28 cellular contexts compared by ENCODE assay signal in the genomic region with DNA sequence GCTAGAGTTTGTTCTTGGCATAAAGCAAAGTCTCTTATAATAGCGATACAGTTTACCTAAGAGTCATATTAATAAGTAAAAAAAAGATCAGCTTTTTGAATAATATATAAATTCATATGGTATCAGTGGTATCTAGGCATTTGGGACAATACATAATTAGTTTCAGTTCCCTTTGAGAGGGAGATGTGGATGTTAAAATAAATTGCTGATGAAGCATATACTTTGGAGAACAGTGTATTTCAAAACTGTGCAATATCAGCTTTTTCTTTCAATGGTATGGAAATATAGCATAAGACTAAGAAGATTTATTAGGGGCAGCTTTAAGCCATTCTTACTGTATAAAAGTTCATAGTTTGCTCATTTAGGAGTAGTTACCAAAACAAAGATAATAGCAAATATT.
"Had no signal": no experiment of that assay in that cellular context is flagged by ENCODE, and none has a peak within 500 bp of the region (broad histone marks: within the 10 kb centered on the region; RNA-seq: fewer than 3 reads in every experiment).

No MANE protein-coding gene starts in this region.

- H3K4me1 ChIP-seq: colonic mucosa had no signal

- H3K9me3 Mint-ChIP-seq: activated CD4-positive, alpha-beta T cell treated with anti-CD3 and anti-CD28 coated beads, Interleukin-2, amount 10 ng/mL, durations not matched to agents 7 days and 5 days; activated naive CD8-positive, alpha-beta T cell treated with anti-CD3 and anti-CD28 coated beads for 36 hours; activated T-helper 17 cell treated with anti-CD3 and anti-CD28 coated beads, Interleukin-2, amount 50 U/mL, for 72 hours; central memory CD8-positive, alpha-beta T cell; effector memory CD8-positive, alpha-beta T cell; natural killer cell; type B pancreatic cell had no signal

- H3K27me3 Mint-ChIP-seq: activated CD4-positive, alpha-beta T cell treated with anti-CD3 and anti-CD28 coated beads, Interleukin-2, amount 10 ng/mL, durations not matched to agents 7 days and 5 days; activated naive CD8-positive, alpha-beta T cell treated with anti-CD3 and anti-CD28 coated beads for 36 hours; activated T-helper 17 cell treated with anti-CD3 and anti-CD28 coated beads, Interleukin-2, amount 50 U/mL, for 72 hours; central memory CD8-positive, alpha-beta T cell; effector memory CD8-positive, alpha-beta T cell; progenitor cell of endocrine pancreas; type B pancreatic cell had no signal

- ATAC-seq: activated CD8-positive, alpha-beta T cell treated with anti-CD3 and anti-CD28 coated beads, Interleukin-2, amount 10 ng/mL, durations not matched to agents 7 days and 5 days; effector memory CD8-positive, alpha-beta T cell; esophagus mucosa; natural killer cell had no signal

- H3K36me3 ChIP-seq: colonic mucosa, left ventricle myocardium inferior, thoracic aorta, WERI-Rb-1 had no signal

- H3K4me3 Mint-ChIP-seq: activated CD4-positive, alpha-beta T cell treated with anti-CD3 and anti-CD28 coated beads, Interleukin-2, amount 10 ng/mL, durations not matched to agents 7 days and 5 days; activated CD8-positive, alpha-beta T cell treated with anti-CD3 and anti-CD28 coated beads, Interleukin-2, amount 10 ng/mL, durations not matched to agents 7 days and 5 days; activated naive CD8-positive, alpha-beta T cell treated with anti-CD3 and anti-CD28 coated beads for 36 hours; activated T-helper 17 cell treated with anti-CD3 and anti-CD28 coated beads, Interleukin-2, amount 50 U/mL, for 72 hours; central memory CD8-positive, alpha-beta T cell; effector memory CD8-positive, alpha-beta T cell; natural killer cell; type B pancreatic cell had no signal

- FAIRE-seq: astrocyte, endothelial cell of umbilical vein, TTC549 had no signal

- H3K27ac ChIP-seq: colonic mucosa, dorsolateral prefrontal cortex, left ventricle myocardium inferior, thoracic aorta, WERI-Rb-1 had no signal

- DNase-seq: activated CD4-positive, alpha-beta T cell treated with anti-CD3 and anti-CD28 coated beads, Interleukin-2, amount 10 ng/mL, durations not matched to agents 7 days and 5 days; activated CD4-positive, CD25-positive, alpha-beta regulatory T cell treated with anti-CD3 and anti-CD28 coated beads, Interleukin-2, amount 50 U/mL, for 72 hours; activated CD8-positive, alpha-beta T cell treated with anti-CD3 and anti-CD28 coated beads, Interleukin-2, amount 10 ng/mL, durations not matched to agents 7 days and 5 days; activated naive CD8-positive, alpha-beta T cell treated with anti-CD3 and anti-CD28 coated beads for 36 hours; colonic mucosa; dorsolateral prefrontal cortex; effector memory CD8-positive, alpha-beta T cell; foreskin melanocyte; glutamatergic neuron; hippocampal formation; kidney glomerular epithelial cell; left ventricle myocardium inferior; midbrain; natural killer cell; retina; spleen; stimulated activated CD4-positive, alpha-beta T cell treated with anti-CD3 and anti-CD28 coated beads, Interleukin-4, amount 100 ng/mL, for 1 hour; stimulated activated naive CD4-positive, alpha-beta T cell; WERI-Rb-1 had no signal

- H3K27ac Mint-ChIP-seq: activated CD4-positive, alpha-beta T cell treated with anti-CD3 and anti-CD28 coated beads, Interleukin-2, amount 10 ng/mL, durations not matched to agents 7 days and 5 days; activated CD8-positive, alpha-beta T cell treated with anti-CD3 and anti-CD28 coated beads, Interleukin-2, amount 10 ng/mL, durations not matched to agents 7 days and 5 days; activated naive CD8-positive, alpha-beta T cell treated with anti-CD3 and anti-CD28 coated beads for 36 hours; activated T-helper 17 cell treated with anti-CD3 and anti-CD28 coated beads, Interleukin-2, amount 50 U/mL, for 72 hours; natural killer cell; progenitor cell of endocrine pancreas; type B pancreatic cell had no signal

- H3K36me3 Mint-ChIP-seq: natural killer cell had no signal

- H3K9me3 ChIP-seq: colonic mucosa, left ventricle myocardium inferior, spleen, thoracic aorta had no signal

- H3K4me3 ChIP-seq: colonic mucosa, dorsolateral prefrontal cortex, left ventricle myocardium inferior, spleen, thoracic aorta had no signal

- H3K27me3 ChIP-seq: colonic mucosa, dorsolateral prefrontal cortex, spleen had no signal
